In the genomic region with DNA sequence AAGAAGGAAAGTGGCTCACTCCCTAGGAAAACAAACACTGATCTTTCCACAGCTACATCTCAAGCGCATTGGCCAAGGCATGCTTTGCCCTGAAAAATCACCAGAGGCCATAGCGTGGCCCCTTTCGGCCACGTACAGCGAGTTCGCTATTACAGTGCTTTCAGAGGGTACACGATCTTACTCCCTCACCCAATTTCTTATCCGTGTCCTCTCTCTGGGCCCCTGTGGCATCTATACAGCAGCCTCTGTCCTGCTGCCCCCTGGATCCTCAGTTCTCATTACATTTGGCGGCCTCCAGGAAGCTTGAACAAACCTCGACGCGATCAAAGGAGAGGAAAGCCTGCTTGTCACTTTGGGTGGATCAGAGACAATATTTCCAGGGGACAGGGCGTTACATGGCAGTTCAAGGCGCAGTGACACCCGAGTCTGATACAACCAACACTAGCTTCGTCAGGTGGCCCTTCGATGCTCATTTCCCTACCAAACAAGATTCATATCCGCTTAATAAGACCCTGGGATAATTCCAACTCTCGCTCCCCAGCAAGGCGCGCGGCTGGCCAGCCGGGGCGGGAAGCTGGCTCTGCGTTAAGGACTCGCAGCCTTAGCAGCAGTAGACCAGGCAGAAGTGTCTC, we compare ENCODE assay signal across 32 cellular contexts. TPM values are rescaled to one million over a fixed set of nuclear protein-coding genes. Genes with fewer than 3 reads are reported as not detected.
DNase-seq lines count a peak whose midpoint lies in the region; ATAC-seq and TF ChIP-seq lines count a peak whose summit lies in the region.
"Had no signal": no experiment of that assay in that cellular context is flagged by ENCODE, and none has a peak within 500 bp of the region (broad histone marks: within the 10 kb centered on the region; RNA-seq: fewer than 3 reads in every experiment).

No MANE protein-coding gene starts in this region.

- TF ChIP-seq CTCF in GM23338 (conservative IDR thresholded peaks at IDR 0.05; ENCODE audit: low read depth in 2 of 2) (0 out of 4 replicates have a peak, but pooled peaks of 1 of the 2 experiments have one; percentile 4), endodermal cell (conservative IDR thresholded peaks at IDR 0.05) (no peak), osteoblast (IDR thresholded peaks at IDR 0.05; ENCODE audit: extremely low read depth, low read depth, low read length) (no peak)

- no peak for ATAC-seq in GM23338
- ATAC-seq in HG02588 (IDR thresholded peaks at IDR 0.05; ENCODE audit: unreplicated experiment): no peak
- ATAC-seq: body of pancreas; naive thymus-derived CD4-positive, alpha-beta T cell had no signal

- H3K4me2 ChIP-seq in GM23338 (peak overlapping the region; percentile 83), osteoblast (ENCODE audit: insufficient read depth, low read length) (no peak overlapping the region)

- H4K20me1 ChIP-seq in GM23338 (replicated peaks; ENCODE audit: insufficient read depth) (peaks cover 10% of the 10 kb centered on the region; the same call in 1 of the 2 replicates), osteoblast (ENCODE audit: insufficient read depth, low read length) (no peaks in the 10 kb centered on the region)

- H3K27ac Mint-ChIP-seq in GM23338: no peak overlapping the region
- no peak overlapping the region for H3K27ac Mint-ChIP-seq in endodermal cell
- H3K27ac Mint-ChIP-seq: activated CD4-positive, alpha-beta T cell treated with anti-CD3 and anti-CD28 coated beads, Interleukin-2, amount 10 ng/mL, durations not matched to agents 24 days and 14 days; CD14-positive monocyte; dendritic cell treated with granulocyte-macrophage colony-stimulating factor and Interleukin-4, amounts not matched to agents 40 ng/mL and 50 ng/mL, for 4 days had no signal

- peaks cover 8% of the 10 kb centered on the region for H3K36me3 Mint-ChIP-seq in GM23338 (ENCODE audit: low read depth)
- peaks cover 2% of the 10 kb centered on the region for H3K36me3 Mint-ChIP-seq in endodermal cell (ENCODE audit: low read depth)

- H3K4me1 ChIP-seq in GM23338 (ENCODE audit: insufficient read depth) (peaks cover 71% of the 10 kb centered on the region), endodermal cell (ENCODE audit: control insufficient read depth, insufficient read depth, low read length) (no peaks in the 10 kb centered on the region), osteoblast (ENCODE audit: insufficient read depth, low read length) (no peaks in the 10 kb centered on the region)
- H3K4me1 ChIP-seq: Caco-2, Peyer's patch had no signal

- H3K4me3 Mint-ChIP-seq in GM23338 (peak overlapping the region; percentile 45; the same call in 2 of the 3 replicates), endodermal cell (peak overlapping the region; percentile 8)
- H3K4me3 Mint-ChIP-seq: activated CD4-positive, alpha-beta T cell treated with anti-CD3 and anti-CD28 coated beads, Interleukin-2, amount 10 ng/mL, durations not matched to agents 24 days and 14 days; dendritic cell treated with granulocyte-macrophage colony-stimulating factor and Interleukin-4, amounts not matched to agents 40 ng/mL and 50 ng/mL, for 4 days; naive thymus-derived CD4-positive, alpha-beta T cell had no signal

- WGBS in endodermal cell (ENCODE audit: insufficient coverage in 1 of 2, insufficient read length in 1 of 2), 2 experiments: 7 to 12% methylated on average over 15 to 26 of the region's 26 CpGs

- H2AFZ ChIP-seq in GM23338 (no peak overlapping the region), osteoblast (ENCODE audit: low read length) (no peak overlapping the region)

- H3K4me3 ChIP-seq in GM23338 (peak overlapping the region; percentile 27), endodermal cell (ENCODE audit: low read length) (no peak overlapping the region), osteoblast (ENCODE audit: insufficient read depth, low read length) (no peak overlapping the region)
- H3K4me3 ChIP-seq: body of pancreas, heart left ventricle, Peyer's patch, suprapubic skin had no signal

- H3K9ac ChIP-seq in endodermal cell (ENCODE audit: extremely low read depth, low read length, poor library complexity, severe bottlenecking): no peak overlapping the region

- H3F3A ChIP-seq in GM23338 (replicated peaks; ENCODE audit: low read depth): peaks cover 26% of the 10 kb centered on the region

- peaks cover 6% of the 10 kb centered on the region for H3K9me3 ChIP-seq in endodermal cell (ENCODE audit: control insufficient read depth, low read length)
- H3K9me3 ChIP-seq in osteoblast (ENCODE audit: low read depth, low read length): no peaks in the 10 kb centered on the region
- H3K9me3 ChIP-seq: body of pancreas, Caco-2, esophagus muscularis mucosa, heart left ventricle, Peyer's patch, suprapubic skin had no signal

- H3K4me1 Mint-ChIP-seq in GM23338: peaks cover 58% of the 10 kb centered on the region
- peaks cover 5% of the 10 kb centered on the region for H3K4me1 Mint-ChIP-seq in endodermal cell
- H3K4me1 Mint-ChIP-seq: CD14-positive monocyte had no signal

- H3K79me2 ChIP-seq in GM23338 (replicated peaks; ENCODE audit: insufficient read depth) (no peaks in the 10 kb centered on the region), osteoblast (ENCODE audit: insufficient read depth, low read length) (no peaks in the 10 kb centered on the region)

- H3K36me3 ChIP-seq in GM23338 (ENCODE audit: insufficient read depth) (no peaks in the 10 kb centered on the region), endodermal cell (ENCODE audit: control insufficient read depth, insufficient read depth, low read length) (no peaks in the 10 kb centered on the region), osteoblast (ENCODE audit: insufficient read depth, low read length) (no peaks in the 10 kb centered on the region)
- H3K36me3 ChIP-seq: esophagus muscularis mucosa, heart left ventricle, Peyer's patch, suprapubic skin had no signal

- H3K27me3 ChIP-seq in GM23338 (ENCODE audit: insufficient read depth) (peaks cover 82% of the 10 kb centered on the region), endodermal cell (ENCODE audit: control insufficient read depth, insufficient read depth, low read length, poor library complexity, severe bottlenecking) (peaks cover 98% of the 10 kb centered on the region), osteoblast (ENCODE audit: insufficient read depth, low read length) (peaks cover 74% of the 10 kb centered on the region)

- DNase-seq in NCI-H524 (lab: John Stamatoyannopoulos, UW) (peak; percentile 30 to 31), NCI-H524 treated with DMSO at 0.1 percent for 48 hours (lab: John Stamatoyannopoulos, UW) (no peak), GM23338 (ENCODE audit: low spot score) (peak; percentile 45), endodermal cell (peak; percentile 63), osteoblast (ENCODE audit: insufficient read length, low spot score, missing footprints) (peak; percentile 73), GM19238 (ENCODE audit: insufficient read length, low spot score) (no peak)
- no peak for DNase-seq in stimulated activated CD4-positive, alpha-beta T cell treated with anti-CD3 and anti-CD28 coated beads, Interleukin-4, amount 100 ng/mL, for 24 hours
- DNase-seq: activated CD4-positive, alpha-beta T cell treated with anti-CD3 and anti-CD28 coated beads, Interleukin-2, amount 10 ng/mL, durations not matched to agents 24 days and 14 days; activated naive CD4-positive, alpha-beta T cell; body of pancreas; Caco-2; foreskin fibroblast; heart left ventricle; kidney; naive thymus-derived CD4-positive, alpha-beta T cell; NCI-H1092; NCI-H1694 treated with DMSO at 0.1 percent for 48 hours; NCI-H748 treated with DMSO at 0.1 percent for 48 hours; Peyer's patch; SHP77; stimulated activated naive CD4-positive, alpha-beta T cell treated with Interleukin-2 at 50 U/mL for 16 hours had no signal

- H3K27ac ChIP-seq in GM23338 (ENCODE audit: low read depth) (no peak overlapping the region), endodermal cell (ENCODE audit: low read depth, low read length) (no peak overlapping the region), osteoblast (ENCODE audit: low read depth, low read length) (no peak overlapping the region)
- H3K27ac ChIP-seq: body of pancreas, esophagus muscularis mucosa, heart left ventricle, Peyer's patch, suprapubic skin had no signal

- H3K9me2 ChIP-seq in GM23338 (ENCODE audit: insufficient read depth): no peaks in the 10 kb centered on the region

- H3K27me3 Mint-ChIP-seq in GM23338 (ENCODE audit: insufficient read depth, low read depth, poor library complexity) (peaks cover 83% of the 10 kb centered on the region), endodermal cell (ENCODE audit: insufficient read depth) (peaks cover 90% of the 10 kb centered on the region)

- H3K9me3 Mint-ChIP-seq in GM23338 (peaks cover 9% of the 10 kb centered on the region), endodermal cell (peaks cover 18% of the 10 kb centered on the region)
- H3K9me3 Mint-ChIP-seq: dendritic cell treated with granulocyte-macrophage colony-stimulating factor and Interleukin-4, amounts not matched to agents 40 ng/mL and 50 ng/mL, for 4 days had no signal

TF ChIP-seq in GM23338, 12 proteins besides CTCF, POLR2A, EP300 and RAD21 (continues in another document):
- TF ChIP-seq EZH2 (IDR thresholded peaks at IDR 0.05; ENCODE audit: low read depth, unreplicated experiment) (peak; percentile 94), EZH2phosphoT487 (IDR thresholded peaks at IDR 0.05; ENCODE audit: unreplicated experiment) (no peak)

RNA-seq across cellular contexts. Expression of gene SKOR2, which starts 0.9 kb away (rescaled TPM):
- 0.42 TPM in 1 of 2 replicates, not detected in the other for total RNA-seq in GM23338 (2014; rRNA removed; shearing (Covaris generic))
- polyA plus RNA-seq in GM23338 (2016; fragmentation: Nextera tagmentation; extraction: Ambion mirVana): 0.10 TPM in 1 of 2 replicates, not detected in the other
- total RNA-seq in endodermal cell: under 1 TPM in 1 of 2 donors, not detected in 1; 0.18 TPM
- polyA plus RNA-seq in endodermal cell (2013, experiment 1 of 2): 0.43 TPM
- 0.66 TPM for polyA plus RNA-seq in endodermal cell (2013, experiment 2 of 2)
- total RNA-seq in osteoblast: not detected in 2 replicates
- total RNA-seq: A172; activated CD4-positive, alpha-beta T cell treated with anti-CD3 and anti-CD28 coated beads, Interleukin-2, amount 10 ng/mL, durations not matched to agents 24 days and 14 days; body of pancreas; Caco-2; esophagus muscularis mucosa; H4; heart left ventricle; kidney; lower leg skin; naive thymus-derived CD4-positive, alpha-beta T cell; osteocyte; Peyer's patch; suprapubic skin; ureter had no signal
- polyA plus RNA-seq: adipose tissue; CD14-positive monocyte; heart left ventricle; naive thymus-derived CD4-positive, alpha-beta T cell had no signal

Comparison
In these comparisons a context has a peak if more than half of its experiments do, and no peak if none do; other contexts are left out.
1. DNase-seq: peak in NCI-H524 (2 of 2), GM23338 (single experiment), endodermal cell (single experiment) and osteoblast (single experiment); none in NCI-H524 treated with DMSO at 0.1 percent for 48 hours (single experiment), GM19238 (single experiment) and stimulated activated CD4-positive, alpha-beta T cell treated with anti-CD3 and anti-CD28 coated beads, Interleukin-4, amount 100 ng/mL, for 24 hours (single experiment).